21 cellular contexts compared by ENCODE assay signal in the genomic region with DNA sequence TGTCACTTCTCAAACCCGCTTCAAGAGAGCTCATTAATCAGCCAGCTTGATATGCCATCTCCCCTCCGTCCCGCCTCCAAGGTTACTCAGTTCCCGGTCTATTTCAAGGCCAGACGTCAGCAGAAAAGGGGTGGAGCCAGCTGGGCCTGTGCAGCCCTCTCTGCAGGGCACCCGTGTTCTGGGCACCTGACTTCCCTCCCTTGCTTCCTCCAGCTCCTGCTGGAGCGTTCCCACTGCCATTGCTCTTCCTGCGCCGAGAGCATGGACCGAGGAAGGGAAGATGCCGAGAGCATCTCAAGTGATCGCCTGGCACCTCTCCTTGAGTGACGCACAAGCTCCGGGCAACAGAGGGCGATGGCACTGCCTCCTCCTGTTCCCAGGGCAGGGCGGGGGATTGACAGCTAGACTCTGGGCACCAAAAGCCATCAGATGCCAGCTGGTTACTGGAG. TPM values are rescaled to one million over a fixed set of nuclear protein-coding genes. Genes with fewer than 3 reads are reported as not detected.
"Had no signal": no experiment of that assay in that cellular context is flagged by ENCODE, and none has a peak within 500 bp of the region (broad histone marks: within the 10 kb centered on the region; RNA-seq: fewer than 3 reads in every experiment).

No MANE protein-coding gene starts in this region.

- DNase-seq: activated CD4-positive, alpha-beta T cell treated with anti-CD3 and anti-CD28 coated beads for 4 hours; activated CD8-positive, alpha-beta memory T cell treated with anti-CD3 and anti-CD28 coated beads, Interleukin-2, amount 50 U/mL, for 4 hours; activated CD8-positive, alpha-beta T cell treated with anti-CD3 and anti-CD28 coated beads for 36 hours; activated gamma-delta T cell; activated T-cell treated with anti-CD3 and anti-CD28 coated beads, Interleukin-2, amount 50 U/mL, for 48 hours; brain microvascular endothelial cell; foreskin melanocyte; mesenchymal stem cell; natural killer cell; occipital lobe; sigmoid colon; spleen; upper lobe of right lung had no signal

- H3K27me3 Mint-ChIP-seq: activated CD8-positive, alpha-beta T cell treated with anti-CD3 and anti-CD28 coated beads for 36 hours; activated naive CD8-positive, alpha-beta T cell; stimulated activated naive CD8-positive, alpha-beta T cell treated with anti-CD3 and anti-CD28 coated beads, Interleukin-15, Interleukin-2, amounts not matched to agents 100 ng/mL and 50 ng/mL, for 24 hours had no signal

- H3K9me3 Mint-ChIP-seq: activated CD8-positive, alpha-beta T cell treated with anti-CD3 and anti-CD28 coated beads for 36 hours; natural killer cell; stimulated activated naive CD8-positive, alpha-beta T cell treated with anti-CD3 and anti-CD28 coated beads, Interleukin-15, Interleukin-2, amounts not matched to agents 100 ng/mL and 50 ng/mL, for 24 hours; T-helper 1 cell treated with Interleukin-12 subunit alpha and Interleukin-12 subunit beta and Interleukin-4 antibody, amounts not matched to agents 30 μg/mL and 1 μg/mL, for 36 hours had no signal

- H3K27ac ChIP-seq: brain microvascular endothelial cell, epithelial cell of prostate, prostate gland, sigmoid colon, spleen, suprapubic skin, upper lobe of right lung had no signal

- H3K36me3 Mint-ChIP-seq: natural killer cell had no signal

- H3K27me3 ChIP-seq: brain microvascular endothelial cell, sigmoid colon, spleen, suprapubic skin, upper lobe of right lung had no signal

- H3K9me3 ChIP-seq: prostate gland, sigmoid colon, spleen, suprapubic skin, upper lobe of right lung had no signal

- H3K4me3 Mint-ChIP-seq: activated CD8-positive, alpha-beta T cell treated with anti-CD3 and anti-CD28 coated beads for 36 hours; activated naive CD8-positive, alpha-beta T cell; natural killer cell; stimulated activated naive CD8-positive, alpha-beta T cell treated with anti-CD3 and anti-CD28 coated beads, Interleukin-15, Interleukin-2, amounts not matched to agents 100 ng/mL and 50 ng/mL, for 24 hours; T-helper 1 cell treated with Interleukin-12 subunit alpha and Interleukin-12 subunit beta and Interleukin-4 antibody, amounts not matched to agents 30 μg/mL and 1 μg/mL, for 36 hours had no signal

- H3K36me3 ChIP-seq: prostate gland had no signal

- ATAC-seq: activated CD8-positive, alpha-beta T cell treated with anti-CD3 and anti-CD28 coated beads for 36 hours; left lobe of liver; natural killer cell; upper lobe of right lung had no signal

- H3K4me1 ChIP-seq: prostate gland, suprapubic skin, upper lobe of right lung had no signal

- H3K27ac Mint-ChIP-seq: activated CD8-positive, alpha-beta T cell treated with anti-CD3 and anti-CD28 coated beads for 36 hours; activated naive CD8-positive, alpha-beta T cell; natural killer cell; stimulated activated naive CD8-positive, alpha-beta T cell treated with anti-CD3 and anti-CD28 coated beads, Interleukin-15, Interleukin-2, amounts not matched to agents 100 ng/mL and 50 ng/mL, for 24 hours; T-helper 1 cell treated with Interleukin-12 subunit alpha and Interleukin-12 subunit beta and Interleukin-4 antibody, amounts not matched to agents 30 μg/mL and 1 μg/mL, for 36 hours had no signal

- H3K4me3 ChIP-seq: prostate gland, sigmoid colon, spleen, suprapubic skin, upper lobe of right lung had no signal

RNA-seq across cellular contexts. Expression of gene GRIN2C, which starts 54.1 kb away (rescaled TPM):
- total RNA-seq: activated CD8-positive, alpha-beta T cell treated with anti-CD3 and anti-CD28 coated beads for 36 hours; dermis microvascular lymphatic vessel endothelial cell; left lobe of liver; natural killer cell; upper lobe of right lung had no signal
